8 cellular contexts compared by ENCODE assay signal in genomic region chr4:16794816-16795445, GRCh38.
DNase-seq lines count a peak whose midpoint lies in the region; ATAC-seq and TF ChIP-seq lines count a peak whose summit lies in the region.

No MANE protein-coding gene starts in this region.

- H3K4me3 Mint-ChIP-seq in activated CD8-positive, alpha-beta T cell treated with anti-CD3 and anti-CD28 coated beads for 36 hours = no peak overlapping the region

- DNase-seq in activated T-cell treated with anti-CD3 and anti-CD28 coated beads for 1 hour (ENCODE audit: low read depth) = peak; percentile 14
- DNase-seq in activated T-cell treated with anti-CD3 and anti-CD28 coated beads for 4 hours = no peak
- peak; percentile 42 to 44 for DNase-seq in Kasumi-1 (lab: John Stamatoyannopoulos, UW)
- peak; percentile 65 for DNase-seq in activated CD8-positive, alpha-beta T cell treated with anti-CD3 and anti-CD28 coated beads for 36 hours
- DNase-seq in head of caudate nucleus = peak; percentile 6 to 88 (median 68)
- DNase-seq in renal cortical epithelial cell (ENCODE audit: low read depth) = peak; percentile 33
- no peak for DNase-seq in NCI-H1105 treated with DMSO at 0.1 percent for 48 hours (lab: John Stamatoyannopoulos, UW)

- no peaks in the 10 kb centered on the region for H3K27me3 Mint-ChIP-seq in activated CD8-positive, alpha-beta T cell treated with anti-CD3 and anti-CD28 coated beads for 36 hours

- intact Hi-C loops in activated CD8-positive, alpha-beta T cell treated with anti-CD3 and anti-CD28 coated beads for 36 hours (cut with micrococcal nuclease) = loop anchor here (2.0 to 10.0 kb wide), 2 partner anchors 122 to 530 kb away; no protein-coding TSS in a partner anchor
- intact Hi-C loops in head of caudate nucleus (cut with DNase I) = no loop called here

- peak; percentile 80 for TF ChIP-seq CTCF in activated CD8-positive, alpha-beta T cell treated with anti-CD3 and anti-CD28 coated beads for 36 hours (IDR thresholded peaks at IDR 0.05)

- ATAC-seq in activated CD8-positive, alpha-beta T cell treated with anti-CD3 and anti-CD28 coated beads for 36 hours = no peak
- ATAC-seq in GM18520 (IDR thresholded peaks at IDR 0.05; ENCODE audit: unreplicated experiment) = no peak

- POLR2A ChIA-PET in activated CD8-positive, alpha-beta T cell treated with anti-CD3 and anti-CD28 coated beads for 36 hours (lab: Charles Lee) = no interaction called here

- CTCF ChIA-PET in activated CD8-positive, alpha-beta T cell treated with anti-CD3 and anti-CD28 coated beads for 36 hours (lab: Charles Lee) = interaction anchor here (0.6 to 2.7 kb wide), 19 partner anchors 9 to 653 kb away, joined by 3 to 16 read pairs (median 4); no protein-coding TSS in a partner anchor

- no peak overlapping the region for H3K27ac Mint-ChIP-seq in activated CD8-positive, alpha-beta T cell treated with anti-CD3 and anti-CD28 coated beads for 36 hours

- H3K4me1 Mint-ChIP-seq in activated CD8-positive, alpha-beta T cell treated with anti-CD3 and anti-CD28 coated beads for 36 hours (ENCODE audit: low read depth) = no peaks in the 10 kb centered on the region

- H3K36me3 Mint-ChIP-seq in activated CD8-positive, alpha-beta T cell treated with anti-CD3 and anti-CD28 coated beads for 36 hours (ENCODE audit: low read depth) = no peaks in the 10 kb centered on the region

- no peaks in the 10 kb centered on the region for H3K9me3 Mint-ChIP-seq in activated CD8-positive, alpha-beta T cell treated with anti-CD3 and anti-CD28 coated beads for 36 hours

Comparison
In these comparisons a context has a peak if more than half of its experiments do, and no peak if none do; other contexts are left out.
1. DNase-seq: peak in activated T-cell treated with anti-CD3 and anti-CD28 coated beads for 1 hour (single experiment), Kasumi-1 (2 of 2), activated CD8-positive, alpha-beta T cell treated with anti-CD3 and anti-CD28 coated beads for 36 hours (single experiment), head of caudate nucleus (42 of 42) and renal cortical epithelial cell (single experiment); none in activated T-cell treated with anti-CD3 and anti-CD28 coated beads for 4 hours (single experiment) and NCI-H1105 treated with DMSO at 0.1 percent for 48 hours (single experiment).